Comparison of ENCODE assay signal across 17 cellular contexts in the genomic region with DNA sequence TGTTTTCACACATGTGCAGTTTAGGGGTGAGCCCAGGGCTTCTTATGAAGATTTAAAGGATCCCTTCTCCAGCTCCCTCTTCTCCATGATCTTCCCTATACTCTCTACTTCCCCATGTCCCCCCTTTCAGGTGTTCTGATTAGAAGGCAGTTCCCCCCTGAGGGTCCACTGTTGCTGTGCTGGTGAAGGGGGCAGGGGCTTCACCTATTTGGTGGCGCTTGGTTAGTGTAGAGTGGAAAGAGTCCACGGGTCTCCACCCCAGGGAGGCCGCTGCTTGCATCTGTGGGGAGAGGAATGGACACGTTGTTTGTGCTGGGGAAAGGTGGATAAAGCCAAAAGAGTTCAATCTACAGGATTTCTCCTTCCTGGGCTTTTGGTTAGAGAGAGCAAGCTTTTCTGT. TPM values are rescaled to one million over a fixed set of nuclear protein-coding genes. Genes with fewer than 3 reads are reported as not detected.
A peak's percentile ranks its signal among the peaks of the same experiment; 100 is the strongest.
DNase-seq lines count a peak whose midpoint lies in the region; ATAC-seq and TF ChIP-seq lines count a peak whose summit lies in the region.
"Had no signal": no experiment of that assay in that cellular context is flagged by ENCODE, and none has a peak within 500 bp of the region (broad histone marks: within the 10 kb centered on the region; RNA-seq: fewer than 3 reads in every experiment).

No MANE protein-coding gene starts in this region.

- H3K27me3 Mint-ChIP-seq in activated CD4-positive, alpha-beta T cell treated with anti-CD3 and anti-CD28 coated beads for 36 hours = no peaks in the 10 kb centered on the region
- H3K27me3 Mint-ChIP-seq in glutamatergic neuron (ENCODE audit: unreplicated experiment) = peaks cover 18% of the 10 kb centered on the region
- H3K27me3 Mint-ChIP-seq in neural progenitor cell (ENCODE audit: insufficient read depth, low read depth) = peaks cover 2% of the 10 kb centered on the region

- intact Hi-C loops in activated CD4-positive, alpha-beta T cell treated with anti-CD3 and anti-CD28 coated beads for 36 hours (cut with DNase I, micrococcal nuclease) = no loop called here

- no peak for TF ChIP-seq CTCF in RWPE2 (IDR thresholded peaks at IDR 0.05; ENCODE audit: poor library complexity, severe bottlenecking)
- no peak for TF ChIP-seq CTCF in glutamatergic neuron (IDR thresholded peaks at IDR 0.05; ENCODE audit: partially characterized antibody, unreplicated experiment)
- no peak for TF ChIP-seq CTCF in neural progenitor cell (IDR thresholded peaks at IDR 0.05)
- no peak for TF ChIP-seq CTCF in smooth muscle cell (IDR thresholded peaks at IDR 0.05; ENCODE audit: borderline replicate concordance, insufficient read depth, poor library complexity, severe bottlenecking)

- peaks cover 23% of the 10 kb centered on the region for H3K9me3 Mint-ChIP-seq in activated CD4-positive, alpha-beta T cell treated with anti-CD3 and anti-CD28 coated beads for 36 hours (ENCODE audit: low read depth)
- H3K9me3 Mint-ChIP-seq in glutamatergic neuron (ENCODE audit: unreplicated experiment) (peaks cover 32% of the 10 kb centered on the region), neural progenitor cell (peaks cover 30% of the 10 kb centered on the region)

- H3K27ac ChIP-seq in RWPE2 (ENCODE audit: poor library complexity, severe bottlenecking) (peak overlapping the region; percentile 5), neural progenitor cell (peak overlapping the region; percentile 74), smooth muscle cell (ENCODE audit: low read depth) (no peak overlapping the region)
- H3K27ac ChIP-seq: 22Rv1, BLaER1 had no signal

- ATAC-seq in activated CD4-positive, alpha-beta T cell treated with anti-CD3 and anti-CD28 coated beads for 36 hours = no peak
- ATAC-seq in RWPE2 (ENCODE audit: low read depth) (no peak), HG03196 (IDR thresholded peaks at IDR 0.05; ENCODE audit: unreplicated experiment) (no peak)

- peaks cover 26% of the 10 kb centered on the region for H3K36me3 ChIP-seq in RWPE2 (ENCODE audit: low read depth)
- no peaks in the 10 kb centered on the region for H3K36me3 ChIP-seq in neural progenitor cell
- peaks cover 6% of the 10 kb centered on the region for H3K36me3 ChIP-seq in smooth muscle cell (ENCODE audit: low read depth)

- H3K4me3 ChIP-seq in RWPE2 (ENCODE audit: severe bottlenecking) (no peak overlapping the region), neural progenitor cell (no peak overlapping the region), smooth muscle cell (no peak overlapping the region)
- H3K4me3 ChIP-seq: BLaER1 had no signal

- WGBS in smooth muscle cell (ENCODE audit: low lambda C conversion rate) = 89% methylated on average over 4 of the region's 4 CpGs

- H3K9me3 ChIP-seq in RWPE2 (ENCODE audit: severe bottlenecking) (peaks cover 24% of the 10 kb centered on the region), neural progenitor cell (ENCODE audit: low read depth) (peaks cover 9% of the 10 kb centered on the region), smooth muscle cell (replicated peaks; ENCODE audit: low read depth) (peaks cover 12% of the 10 kb centered on the region)

- H3F3A ChIP-seq in neural progenitor cell (ENCODE audit: low read depth) (peaks cover 52% of the 10 kb centered on the region), smooth muscle cell (ENCODE audit: low read depth) (no peaks in the 10 kb centered on the region)

- H3K4me1 ChIP-seq in RWPE2 (ENCODE audit: insufficient read depth, poor library complexity, severe bottlenecking) (peaks cover 29% of the 10 kb centered on the region), neural progenitor cell (peaks cover 51% of the 10 kb centered on the region), smooth muscle cell (ENCODE audit: low read depth) (peaks cover 18% of the 10 kb centered on the region)

- H3K4me3 Mint-ChIP-seq in activated CD4-positive, alpha-beta T cell treated with anti-CD3 and anti-CD28 coated beads for 36 hours = no peak overlapping the region
- H3K4me3 Mint-ChIP-seq in glutamatergic neuron (ENCODE audit: unreplicated experiment) = no peak overlapping the region
- H3K4me3 Mint-ChIP-seq in neural progenitor cell = no peak overlapping the region

- H3K4me2 ChIP-seq in neural progenitor cell = no peak overlapping the region
- H3K4me2 ChIP-seq in smooth muscle cell = no peak overlapping the region

- H4K20me1 ChIP-seq in neural progenitor cell (ENCODE audit: low read depth) (peaks cover 64% of the 10 kb centered on the region), smooth muscle cell (ENCODE audit: low read depth) (peaks cover 91% of the 10 kb centered on the region)

- H3K27me3 ChIP-seq in RWPE2 (ENCODE audit: insufficient read depth, poor library complexity, severe bottlenecking) = no peaks in the 10 kb centered on the region
- H3K27me3 ChIP-seq in neural progenitor cell = no peaks in the 10 kb centered on the region
- H3K27me3 ChIP-seq in smooth muscle cell (ENCODE audit: low read depth) = no peaks in the 10 kb centered on the region
- H3K27me3 ChIP-seq: BLaER1 had no signal

- peaks cover 68% of the 10 kb centered on the region for H3K4me1 Mint-ChIP-seq in activated CD4-positive, alpha-beta T cell treated with anti-CD3 and anti-CD28 coated beads for 36 hours
- H3K4me1 Mint-ChIP-seq in glutamatergic neuron (ENCODE audit: low read depth, unreplicated experiment) = peaks cover 69% of the 10 kb centered on the region
- H3K4me1 Mint-ChIP-seq in neural progenitor cell = peaks cover 50% of the 10 kb centered on the region

- POLR2A ChIA-PET in activated CD4-positive, alpha-beta T cell treated with anti-CD3 and anti-CD28 coated beads for 36 hours (lab: Charles Lee) = no interaction called here

- DNase-seq in activated CD4-positive, alpha-beta T cell treated with anti-CD3 and anti-CD28 coated beads for 36 hours = no peak
- DNase-seq in activated CD4-positive, alpha-beta T cell treated with anti-CD3 and anti-CD28 coated beads for 1 hour = no peak
- no peak for DNase-seq in RWPE2 (ENCODE audit: low spot score)
- DNase-seq in glutamatergic neuron = no peak
- DNase-seq in neural progenitor cell (ENCODE audit: low spot score) = no peak
- DNase-seq in smooth muscle cell (lab: John Stamatoyannopoulos, UW; ENCODE audit: unreplicated experiment) = no peak
- no peak for DNase-seq in NCI-H1092 (lab: John Stamatoyannopoulos, UW)
- DNase-seq: KG1, NCI-H1048, NCI-H1694, NCI-H2107, NCI-H226, NCI-H526, OCI-M1 had no signal

- CTCF ChIA-PET in activated CD4-positive, alpha-beta T cell treated with anti-CD3 and anti-CD28 coated beads for 36 hours (lab: Charles Lee) = interaction anchor here (0.6 to 1.0 kb wide), 3 partner anchors 9 to 21 kb away, joined by 3 read pairs; no protein-coding TSS in a partner anchor

- H3K79me2 ChIP-seq in neural progenitor cell (ENCODE audit: low read depth) = peaks cover 94% of the 10 kb centered on the region
- peaks cover 46% of the 10 kb centered on the region for H3K79me2 ChIP-seq in smooth muscle cell (ENCODE audit: low read depth)

- peaks cover 41% of the 10 kb centered on the region for H3K36me3 Mint-ChIP-seq in activated CD4-positive, alpha-beta T cell treated with anti-CD3 and anti-CD28 coated beads for 36 hours (ENCODE audit: low read depth)
- peaks cover 6% of the 10 kb centered on the region for H3K36me3 Mint-ChIP-seq in glutamatergic neuron (ENCODE audit: unreplicated experiment)
- H3K36me3 Mint-ChIP-seq in neural progenitor cell = peaks cover 28% of the 10 kb centered on the region

- no peak overlapping the region for H2AFZ ChIP-seq in neural progenitor cell (replicated peaks)
- no peak overlapping the region for H2AFZ ChIP-seq in smooth muscle cell (ENCODE audit: low read depth)

- H3K9ac ChIP-seq in neural progenitor cell = no peak overlapping the region
- no peak overlapping the region for H3K9ac ChIP-seq in smooth muscle cell (ENCODE audit: low read depth)
- H3K9ac ChIP-seq: BLaER1 had no signal

- H3K27ac Mint-ChIP-seq in activated CD4-positive, alpha-beta T cell treated with anti-CD3 and anti-CD28 coated beads for 36 hours = peak overlapping the region; percentile 42
- H3K27ac Mint-ChIP-seq in glutamatergic neuron (ENCODE audit: unreplicated experiment) = peak overlapping the region; percentile 66
- H3K27ac Mint-ChIP-seq in neural progenitor cell = peak overlapping the region; percentile 75

RNA-seq across cellular contexts. Expression of gene BCR, which starts 49.3 kb away (rescaled TPM):
- total RNA-seq in activated CD4-positive, alpha-beta T cell treated with anti-CD3 and anti-CD28 coated beads for 36 hours = 10 to 100 TPM; 45.5 to 58.0 TPM
- 268 TPM for total RNA-seq in glutamatergic neuron (ENCODE audit: unreplicated experiment)
- total RNA-seq in neural progenitor cell (ENCODE audit: low replicate concordance) = 35.5 and 36.0 TPM in 2 replicates
- total RNA-seq in smooth muscle cell = 11.1 and 15.4 TPM in 2 replicates
- polyA plus RNA-seq in smooth muscle cell = 13.4 and 15.0 TPM in 2 replicates
